10 cellular contexts compared by ENCODE assay signal in the genomic region with DNA sequence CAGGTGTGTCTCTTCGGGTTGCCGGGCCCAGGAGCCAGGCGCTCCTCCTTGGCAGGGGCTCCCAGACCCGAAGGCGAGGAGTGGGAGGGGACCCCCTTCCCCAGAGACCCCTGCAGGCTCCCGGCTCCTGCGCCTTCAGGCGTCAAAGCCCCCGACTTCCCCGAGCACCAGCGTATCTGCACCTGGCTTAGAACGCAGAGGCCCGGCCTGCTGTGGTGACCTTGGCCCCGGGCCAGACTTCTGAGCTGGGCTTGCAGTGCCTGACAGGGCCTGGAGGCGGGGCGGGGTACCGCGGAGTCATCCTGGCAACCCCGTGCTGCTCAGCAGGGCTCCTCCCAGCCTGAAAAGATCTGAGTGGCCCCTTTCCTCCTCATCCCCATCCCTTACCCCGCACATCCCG. TPM values are rescaled to one million over a fixed set of nuclear protein-coding genes. Genes with fewer than 3 reads are reported as not detected.
DNase-seq lines count a peak whose midpoint lies in the region; ATAC-seq and TF ChIP-seq lines count a peak whose summit lies in the region.
"Had no signal": no experiment of that assay in that cellular context is flagged by ENCODE, and none has a peak within 500 bp of the region (broad histone marks: within the 10 kb centered on the region; RNA-seq: fewer than 3 reads in every experiment).

No MANE protein-coding gene starts in this region.

- no peaks in the 10 kb centered on the region for H3K9me2 ChIP-seq in PC-3 (replicated peaks; ENCODE audit: low read length)

- peak; percentile 74 for ATAC-seq in activated CD8-positive, alpha-beta T cell treated with anti-CD3 and anti-CD28 coated beads for 36 hours
- ATAC-seq in activated CD8-positive, alpha-beta T cell treated with anti-CD3 and anti-CD28 coated beads, Interleukin-2, amount 10 ng/mL, durations not matched to agents 7 days and 5 days = no peak
- ATAC-seq in PC-3 = no peak
- peak; percentile 63 for ATAC-seq in stimulated activated naive CD8-positive, alpha-beta T cell treated with anti-CD3 and anti-CD28 coated beads, Interleukin-15, amount 100 ng/mL, for 72 hours
- ATAC-seq in natural killer cell = no peak

- no peak overlapping the region for H3K4me2 ChIP-seq in PC-3 (ENCODE audit: low read length)

- TF ChIP-seq CTCF in activated CD8-positive, alpha-beta T cell treated with anti-CD3 and anti-CD28 coated beads for 36 hours (IDR thresholded peaks at IDR 0.05) = no peak
- TF ChIP-seq CTCF in PC-3 (conservative IDR thresholded peaks at IDR 0.05; ENCODE audit: low read depth, low read length) = no peak
- peak; percentile 18 for TF ChIP-seq CTCF in left ventricle myocardium inferior (IDR thresholded peaks at IDR 0.05; ENCODE audit: borderline replicate concordance)
- TF ChIP-seq CTCF in natural killer cell (IDR thresholded peaks at IDR 0.05) = no peak

- CTCF ChIA-PET in activated CD8-positive, alpha-beta T cell treated with anti-CD3 and anti-CD28 coated beads for 36 hours (lab: Charles Lee) = interaction anchor here (1.2 kb wide), 1 partner anchor 12 kb away, joined by 3 read pairs; no protein-coding TSS in a partner anchor
- CTCF ChIA-PET in activated CD8-positive, alpha-beta T cell treated with anti-CD3 and anti-CD28 coated beads, Interleukin-2, amount 10 ng/mL, durations not matched to agents 7 days and 5 days (lab: Charles Lee) = no interaction called here
- CTCF ChIA-PET in PC-3 (lab: Charles Lee) = interaction anchor here (0.5 kb wide), 1 partner anchor 986 kb away, joined by 4 read pairs; no protein-coding TSS in a partner anchor

- H3K9me3 ChIP-seq in PC-3 (ENCODE audit: low read length) = no peaks in the 10 kb centered on the region
- no peaks in the 10 kb centered on the region for H3K9me3 ChIP-seq in left ventricle myocardium inferior (replicated peaks)
- H3K9me3 ChIP-seq: sigmoid colon had no signal

- no peak overlapping the region for H2AFZ ChIP-seq in PC-3 (ENCODE audit: low read length)

- BruUV-seq in PC-3 (replicated peaks; lab: Mats Ljungman, UMichigan) = no TSS peak

- peak; percentile 55 for DNase-seq in activated CD8-positive, alpha-beta T cell treated with anti-CD3 and anti-CD28 coated beads for 36 hours
- DNase-seq in activated CD8-positive, alpha-beta T cell treated with anti-CD3 and anti-CD28 coated beads, Interleukin-2, amount 10 ng/mL, durations not matched to agents 7 days and 5 days = no peak
- DNase-seq in PC-3 (peak; percentile 11), left ventricle myocardium inferior (peak; percentile 49), natural killer cell (no peak), A172 (ENCODE audit: low spot score) (no peak), mesenteric fat pad (ENCODE audit: low spot score) (no peak)
- DNase-seq in stimulated activated naive CD8-positive, alpha-beta T cell treated with anti-CD3 and anti-CD28 coated beads, Interleukin-15, amount 100 ng/mL, for 72 hours = peak in 1 of 2 donors; percentile 17
- DNase-seq: sigmoid colon had no signal

- no peak overlapping the region for H3K9ac ChIP-seq in PC-3 (ENCODE audit: low read length)

- no peaks in the 10 kb centered on the region for H3K36me3 Mint-ChIP-seq in activated CD8-positive, alpha-beta T cell treated with anti-CD3 and anti-CD28 coated beads for 36 hours (ENCODE audit: low read depth)
- no peaks in the 10 kb centered on the region for H3K36me3 Mint-ChIP-seq in activated CD8-positive, alpha-beta T cell treated with anti-CD3 and anti-CD28 coated beads, Interleukin-2, amount 10 ng/mL, durations not matched to agents 7 days and 5 days (ENCODE audit: low read depth)
- H3K36me3 Mint-ChIP-seq in natural killer cell = no peaks in the 10 kb centered on the region

- H3K27me3 Mint-ChIP-seq in activated CD8-positive, alpha-beta T cell treated with anti-CD3 and anti-CD28 coated beads for 36 hours = peaks cover 57% of the 10 kb centered on the region
- peaks cover 62% of the 10 kb centered on the region for H3K27me3 Mint-ChIP-seq in activated CD8-positive, alpha-beta T cell treated with anti-CD3 and anti-CD28 coated beads, Interleukin-2, amount 10 ng/mL, durations not matched to agents 7 days and 5 days (ENCODE audit: low read depth)
- peaks cover 88% of the 10 kb centered on the region for H3K27me3 Mint-ChIP-seq in stimulated activated naive CD8-positive, alpha-beta T cell treated with anti-CD3 and anti-CD28 coated beads, Interleukin-15, amount 100 ng/mL, for 72 hours
- H3K27me3 Mint-ChIP-seq in natural killer cell (ENCODE audit: low read depth in 2 of 2) = peaks cover 34 to 89% of the 10 kb centered on the region in 2 donors

- no peaks in the 10 kb centered on the region for H3F3A ChIP-seq in PC-3 (ENCODE audit: low read length, unreplicated experiment)

- no peak overlapping the region for H3K27ac Mint-ChIP-seq in activated CD8-positive, alpha-beta T cell treated with anti-CD3 and anti-CD28 coated beads for 36 hours
- H3K27ac Mint-ChIP-seq in activated CD8-positive, alpha-beta T cell treated with anti-CD3 and anti-CD28 coated beads, Interleukin-2, amount 10 ng/mL, durations not matched to agents 7 days and 5 days = no peak overlapping the region
- no peak overlapping the region for H3K27ac Mint-ChIP-seq in stimulated activated naive CD8-positive, alpha-beta T cell treated with anti-CD3 and anti-CD28 coated beads, Interleukin-15, amount 100 ng/mL, for 72 hours
- H3K27ac Mint-ChIP-seq in natural killer cell = no peak overlapping the region

- POLR2A ChIA-PET in activated CD8-positive, alpha-beta T cell treated with anti-CD3 and anti-CD28 coated beads for 36 hours (lab: Charles Lee) = no interaction called here
- POLR2A ChIA-PET in activated CD8-positive, alpha-beta T cell treated with anti-CD3 and anti-CD28 coated beads, Interleukin-2, amount 10 ng/mL, durations not matched to agents 7 days and 5 days (lab: Charles Lee) = no interaction called here
- POLR2A ChIA-PET in PC-3 (lab: Charles Lee; ENCODE audit: unreplicated experiment) = no interaction called here

- no peaks in the 10 kb centered on the region for H3K27me3 ChIP-seq in PC-3 (ENCODE audit: low read length)
- peaks cover 73% of the 10 kb centered on the region for H3K27me3 ChIP-seq in left ventricle myocardium inferior (ENCODE audit: low read depth)

- intact Hi-C loops in activated CD8-positive, alpha-beta T cell treated with anti-CD3 and anti-CD28 coated beads for 36 hours (cut with micrococcal nuclease) = no loop called here
- intact Hi-C loops in PC-3 (cut with micrococcal nuclease) = no loop called here
- intact Hi-C loops in left ventricle myocardium inferior (cut with micrococcal nuclease) = no loop called here
- intact Hi-C loops in natural killer cell (cut with micrococcal nuclease) = no loop called here

- no peak overlapping the region for H3K4me3 Mint-ChIP-seq in activated CD8-positive, alpha-beta T cell treated with anti-CD3 and anti-CD28 coated beads for 36 hours
- no peak overlapping the region for H3K4me3 Mint-ChIP-seq in activated CD8-positive, alpha-beta T cell treated with anti-CD3 and anti-CD28 coated beads, Interleukin-2, amount 10 ng/mL, durations not matched to agents 7 days and 5 days
- H3K4me3 Mint-ChIP-seq in stimulated activated naive CD8-positive, alpha-beta T cell treated with anti-CD3 and anti-CD28 coated beads, Interleukin-15, amount 100 ng/mL, for 72 hours = no peak overlapping the region
- no peak overlapping the region for H3K4me3 Mint-ChIP-seq in natural killer cell

- H3K4me3 ChIP-seq in PC-3 (ENCODE audit: low read length) (no peak overlapping the region), left ventricle myocardium inferior (no peak overlapping the region)
- H3K4me3 ChIP-seq: sigmoid colon had no signal

- H4K20me1 ChIP-seq in PC-3 (ENCODE audit: low read length) = no peaks in the 10 kb centered on the region

- H3K36me3 ChIP-seq in PC-3 (ENCODE audit: low read depth, low read length) (no peaks in the 10 kb centered on the region), left ventricle myocardium inferior (no peaks in the 10 kb centered on the region)
- H3K36me3 ChIP-seq: sigmoid colon had no signal

- no peaks in the 10 kb centered on the region for H3K79me2 ChIP-seq in PC-3 (ENCODE audit: low read length)

- no peak overlapping the region for H3K27ac ChIP-seq in PC-3 (ENCODE audit: low read length)
- no peak overlapping the region for H3K27ac ChIP-seq in left ventricle myocardium inferior (replicated peaks)
- H3K27ac ChIP-seq: C4-2B, sigmoid colon had no signal

- no peaks in the 10 kb centered on the region for H3K4me1 ChIP-seq in PC-3 (ENCODE audit: insufficient read depth, low read length)
- peaks cover 6% of the 10 kb centered on the region for H3K4me1 ChIP-seq in left ventricle myocardium inferior
- H3K4me1 ChIP-seq: sigmoid colon had no signal

- no peaks in the 10 kb centered on the region for H3K9me3 Mint-ChIP-seq in activated CD8-positive, alpha-beta T cell treated with anti-CD3 and anti-CD28 coated beads for 36 hours
- no peaks in the 10 kb centered on the region for H3K9me3 Mint-ChIP-seq in activated CD8-positive, alpha-beta T cell treated with anti-CD3 and anti-CD28 coated beads, Interleukin-2, amount 10 ng/mL, durations not matched to agents 7 days and 5 days (ENCODE audit: insufficient read depth)
- no peaks in the 10 kb centered on the region for H3K9me3 Mint-ChIP-seq in stimulated activated naive CD8-positive, alpha-beta T cell treated with anti-CD3 and anti-CD28 coated beads, Interleukin-15, amount 100 ng/mL, for 72 hours
- no peaks in the 10 kb centered on the region for H3K9me3 Mint-ChIP-seq in natural killer cell

- peaks cover 7% of the 10 kb centered on the region for H3K4me1 Mint-ChIP-seq in activated CD8-positive, alpha-beta T cell treated with anti-CD3 and anti-CD28 coated beads for 36 hours (ENCODE audit: low read depth)
- H3K4me1 Mint-ChIP-seq in activated CD8-positive, alpha-beta T cell treated with anti-CD3 and anti-CD28 coated beads, Interleukin-2, amount 10 ng/mL, durations not matched to agents 7 days and 5 days (ENCODE audit: low read depth) = no peaks in the 10 kb centered on the region
- peaks cover 11% of the 10 kb centered on the region for H3K4me1 Mint-ChIP-seq in stimulated activated naive CD8-positive, alpha-beta T cell treated with anti-CD3 and anti-CD28 coated beads, Interleukin-15, amount 100 ng/mL, for 72 hours
- no peaks in the 10 kb centered on the region for H3K4me1 Mint-ChIP-seq in natural killer cell

RNA-seq across cellular contexts. Expression of a gene that starts 27.0 kb away (rescaled TPM):
- 10 to 100 TPM; 29.4 to 32.2 TPM for total RNA-seq in activated CD8-positive, alpha-beta T cell treated with anti-CD3 and anti-CD28 coated beads for 36 hours
- total RNA-seq in activated CD8-positive, alpha-beta T cell treated with anti-CD3 and anti-CD28 coated beads, Interleukin-2, amount 10 ng/mL, durations not matched to agents 7 days and 5 days = 10 to 100 TPM; 46.3 to 48.9 TPM
- total RNA-seq in PC-3 (2014; rRNA removed) (11.6 and 17.2 TPM in 2 replicates), left ventricle myocardium inferior (0.44 TPM), natural killer cell (1 to 10 TPM; 1.1 to 1.2 (median 1.2) TPM), mesenteric fat pad (not detected)
- 21.8 and 35.1 TPM in 2 replicates for total RNA-seq in A172 (2014; rRNA removed; shearing (Covaris generic))

Comparison
In these comparisons a context has a peak if more than half of its experiments do, and no peak if none do; other contexts are left out.
1. ATAC-seq: peak in activated CD8-positive, alpha-beta T cell treated with anti-CD3 and anti-CD28 coated beads for 36 hours (single experiment) and stimulated activated naive CD8-positive, alpha-beta T cell treated with anti-CD3 and anti-CD28 coated beads, Interleukin-15, amount 100 ng/mL, for 72 hours (single experiment); none in activated CD8-positive, alpha-beta T cell treated with anti-CD3 and anti-CD28 coated beads, Interleukin-2, amount 10 ng/mL, durations not matched to agents 7 days and 5 days (single experiment), PC-3 (single experiment) and natural killer cell (0 of 3).
2. DNase-seq: peak in activated CD8-positive, alpha-beta T cell treated with anti-CD3 and anti-CD28 coated beads for 36 hours (single experiment), PC-3 (single experiment) and left ventricle myocardium inferior (single experiment); none in activated CD8-positive, alpha-beta T cell treated with anti-CD3 and anti-CD28 coated beads, Interleukin-2, amount 10 ng/mL, durations not matched to agents 7 days and 5 days (single experiment), natural killer cell (single experiment), A172 (single experiment) and mesenteric fat pad (single experiment).